In the genomic region with DNA sequence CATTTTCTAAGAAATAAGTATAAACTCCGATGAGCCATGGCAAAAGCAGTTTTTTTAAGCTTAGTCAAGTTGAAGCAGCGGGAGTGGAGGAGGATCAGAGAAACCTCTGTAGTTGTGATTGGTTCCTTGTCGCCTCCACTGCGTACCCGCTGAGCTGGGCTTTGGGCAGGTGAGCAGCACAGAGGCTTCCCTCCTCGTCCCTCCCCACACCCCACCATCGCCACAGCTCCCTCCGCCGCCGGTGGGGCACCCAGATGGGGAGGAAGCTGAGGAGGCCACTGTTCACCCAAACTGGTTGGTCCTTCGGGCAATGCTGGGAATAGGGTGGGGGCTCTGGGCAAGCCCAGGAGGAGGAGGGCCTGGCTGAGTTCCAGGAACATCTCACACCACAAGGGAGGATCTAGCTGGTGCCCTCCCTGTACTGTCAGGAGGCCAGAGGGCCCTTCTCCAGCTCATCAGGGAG, we compare ENCODE assay signal across 13 cellular contexts. TPM values are rescaled to one million over a fixed set of nuclear protein-coding genes. Genes with fewer than 3 reads are reported as not detected.
DNase-seq lines count a peak whose midpoint lies in the region; ATAC-seq, FAIRE-seq and TF ChIP-seq lines count a peak whose summit lies in the region.
"Had no signal": no experiment of that assay in that cellular context is flagged by ENCODE, and none has a peak within 500 bp of the region (broad histone marks: within the 10 kb centered on the region; RNA-seq: fewer than 3 reads in every experiment).

No MANE protein-coding gene starts in this region.

- H3K4me1 ChIP-seq in mammary epithelial cell (ENCODE audit: insufficient read depth, low read length) = peaks cover 22% of the 10 kb centered on the region

- intact Hi-C loops in mammary epithelial cell (cut with micrococcal nuclease) = loop anchor here (10.0 kb wide), 2 partner anchors 195 to 365 kb away; a partner anchor contains a TSS
- intact Hi-C loops in activated T-helper 2 cell treated with anti-CD3 and anti-CD28 coated beads, Interferon-gamma antibody, Interleukin-2, Interleukin-4, amounts not matched to agents 10 μg/mL and 5 μg/mL and 100 μg/mL, durations not matched to agents 14 hours and 24 hours and 36 hours (cut with micrococcal nuclease) = loop anchor here (10.0 kb wide), 1 partner anchor 195 kb away; a partner anchor contains a TSS

- H3K4me3 ChIP-seq in mammary epithelial cell (replicated peaks in 1 of 3; ENCODE audit: insufficient read depth in 1 of 3, low read depth in 2 of 3, low read length in 3 of 3) = peak overlapping the region in 2 of 3 experiments; percentile 19 to 21
- H3K4me3 ChIP-seq: A549 had no signal

- in situ Hi-C loops in mammary epithelial cell (cut with MboI; ENCODE audit: low sequenced_read_pairs in 2 of 2) = loop anchor here (5.0 to 25.0 kb wide), 2 partner anchors 97 to 377 kb away; no protein-coding TSS in a partner anchor

- no peak for TF ChIP-seq POLR2A in H54 (IDR thresholded peaks at IDR 0.05; ENCODE audit: low read depth, low read length)

- dilution Hi-C loops in mammary epithelial cell (cut with HindIII; ENCODE audit: low sequenced_read_pairs) = loop anchor here (5.0 kb wide), 2 partner anchors 32 to 48 kb away; a partner anchor contains a TSS

- peak; percentile 55 to 65 for DNase-seq in NCI-H187 (lab: John Stamatoyannopoulos, UW)
- DNase-seq in NCI-H187 treated with DMSO at 0.1 percent for 48 hours (lab: John Stamatoyannopoulos, UW) = no peak
- DNase-seq in NCI-H2227 treated with DMSO at 0.1 percent for 48 hours (lab: John Stamatoyannopoulos, UW) = peak; percentile 30
- DNase-seq in mammary epithelial cell = peak; percentile 79
- no peak for DNase-seq in stimulated activated effector memory CD8-positive, alpha-beta T cell treated with anti-CD3 and anti-CD28 coated beads, Interleukin-12 subunit alpha, Interleukin-12 subunit beta, amount 100 ng/mL, for 72 hours (ENCODE audit: low spot score in 2 of 2)
- no peak for DNase-seq in immature natural killer cell
- no peak for DNase-seq in H54 (ENCODE audit: insufficient read length, low spot score)
- no peak for DNase-seq in activated T-helper 2 cell treated with anti-CD3 and anti-CD28 coated beads, Interferon-gamma antibody, Interleukin-2, Interleukin-4, amounts not matched to agents 10 μg/mL and 5 μg/mL and 100 μg/mL, durations not matched to agents 14 hours and 24 hours and 36 hours (ENCODE audit: low spot score)
- DNase-seq: activated T-cell treated with anti-CD3 and anti-CD28 coated beads for 4 hours, NCI-H1048, T-helper 9 cell had no signal

- H2AFZ ChIP-seq in mammary epithelial cell (ENCODE audit: low read depth, low read length) = peak overlapping the region; percentile 72

- peak overlapping the region; percentile 72 for H3K4me2 ChIP-seq in mammary epithelial cell (ENCODE audit: insufficient read depth, low read depth, low read length)
- H3K4me2 ChIP-seq: A549 had no signal

- CTCF ChIA-PET in mammary epithelial cell (lab: Charles Lee; ENCODE audit: low non-redundant PET) = no interaction called here

- no peaks in the 10 kb centered on the region for H3K9me3 ChIP-seq in mammary epithelial cell (replicated peaks; ENCODE audit: insufficient read depth, low read length)
- H3K9me3 ChIP-seq: A549, neutrophil had no signal

- H3K9ac ChIP-seq in mammary epithelial cell (ENCODE audit: insufficient read depth, low read length) = no peak overlapping the region

- H3K27ac ChIP-seq in mammary epithelial cell (ENCODE audit: insufficient read depth, low read depth, low read length) = no peak overlapping the region
- H3K27ac ChIP-seq: A549, neutrophil had no signal

- peak overlapping the region; percentile 73 for H3K27ac Mint-ChIP-seq in stimulated activated effector memory CD8-positive, alpha-beta T cell treated with anti-CD3 and anti-CD28 coated beads, Interleukin-12 subunit alpha, Interleukin-12 subunit beta, amount 100 ng/mL, for 72 hours
- no peak overlapping the region for H3K27ac Mint-ChIP-seq in immature natural killer cell
- no peak overlapping the region for H3K27ac Mint-ChIP-seq in activated T-helper 2 cell treated with anti-CD3 and anti-CD28 coated beads, Interferon-gamma antibody, Interleukin-2, Interleukin-4, amounts not matched to agents 10 μg/mL and 5 μg/mL and 100 μg/mL, durations not matched to agents 14 hours and 24 hours and 36 hours

- WGBS in mammary epithelial cell (ENCODE audit: low coverage, missing lambda C conversion rate) = 1% methylated on average over 9 of the region's 11 CpGs

- no peaks in the 10 kb centered on the region for H3K4me1 Mint-ChIP-seq in stimulated activated effector memory CD8-positive, alpha-beta T cell treated with anti-CD3 and anti-CD28 coated beads, Interleukin-12 subunit alpha, Interleukin-12 subunit beta, amount 100 ng/mL, for 72 hours
- peaks cover 0 to 4% of the 10 kb centered on the region in 2 donors for H3K4me1 Mint-ChIP-seq in immature natural killer cell
- H3K4me1 Mint-ChIP-seq in activated T-helper 2 cell treated with anti-CD3 and anti-CD28 coated beads, Interferon-gamma antibody, Interleukin-2, Interleukin-4, amounts not matched to agents 10 μg/mL and 5 μg/mL and 100 μg/mL, durations not matched to agents 14 hours and 24 hours and 36 hours (ENCODE audit: low read depth) = peaks cover 5% of the 10 kb centered on the region

- no peaks in the 10 kb centered on the region for H3K79me2 ChIP-seq in mammary epithelial cell (ENCODE audit: insufficient read depth, low read length)

- ATAC-seq in stimulated activated effector memory CD8-positive, alpha-beta T cell treated with anti-CD3 and anti-CD28 coated beads, Interleukin-12 subunit alpha, Interleukin-12 subunit beta, amount 100 ng/mL, for 72 hours = no peak
- ATAC-seq: A549 had no signal

- no peaks in the 10 kb centered on the region for H3K27me3 ChIP-seq in mammary epithelial cell (ENCODE audit: insufficient read depth, low read length)
- H3K27me3 ChIP-seq: neutrophil had no signal

- no peaks in the 10 kb centered on the region for H3K9me3 Mint-ChIP-seq in stimulated activated effector memory CD8-positive, alpha-beta T cell treated with anti-CD3 and anti-CD28 coated beads, Interleukin-12 subunit alpha, Interleukin-12 subunit beta, amount 100 ng/mL, for 72 hours
- peaks cover 0 to 2% (median 0%) of the 10 kb centered on the region in 6 donors for H3K9me3 Mint-ChIP-seq in immature natural killer cell
- no peaks in the 10 kb centered on the region for H3K9me3 Mint-ChIP-seq in activated T-helper 2 cell treated with anti-CD3 and anti-CD28 coated beads, Interferon-gamma antibody, Interleukin-2, Interleukin-4, amounts not matched to agents 10 μg/mL and 5 μg/mL and 100 μg/mL, durations not matched to agents 14 hours and 24 hours and 36 hours

- no TSS peak for BruUV-seq in mammary epithelial cell (replicated peaks; lab: Mats Ljungman, UMichigan)

- H3K36me3 ChIP-seq in mammary epithelial cell (ENCODE audit: insufficient read depth, low read length) = no peaks in the 10 kb centered on the region
- H3K36me3 ChIP-seq: neutrophil had no signal

- TF ChIP-seq CTCF in mammary epithelial cell (conservative IDR thresholded peaks at IDR 0.05 in 1 of 2, IDR thresholded peaks at IDR 0.05 in 1 of 2; ENCODE audit: extremely low read depth in 1 of 2, insufficient read depth in 1 of 2, low read depth in 1 of 2, low read length in 2 of 2) = no peak

- peaks cover 0 to 5% (median 0%) of the 10 kb centered on the region in 3 donors for H3K27me3 Mint-ChIP-seq in immature natural killer cell (ENCODE audit: low read depth in 3 of 3)
- no peaks in the 10 kb centered on the region for H3K27me3 Mint-ChIP-seq in activated T-helper 2 cell treated with anti-CD3 and anti-CD28 coated beads, Interferon-gamma antibody, Interleukin-2, Interleukin-4, amounts not matched to agents 10 μg/mL and 5 μg/mL and 100 μg/mL, durations not matched to agents 14 hours and 24 hours and 36 hours (ENCODE audit: low read depth)

- no peak overlapping the region for H3K4me3 Mint-ChIP-seq in stimulated activated effector memory CD8-positive, alpha-beta T cell treated with anti-CD3 and anti-CD28 coated beads, Interleukin-12 subunit alpha, Interleukin-12 subunit beta, amount 100 ng/mL, for 72 hours
- H3K4me3 Mint-ChIP-seq in immature natural killer cell = no peak overlapping the region
- H3K4me3 Mint-ChIP-seq in activated T-helper 2 cell treated with anti-CD3 and anti-CD28 coated beads, Interferon-gamma antibody, Interleukin-2, Interleukin-4, amounts not matched to agents 10 μg/mL and 5 μg/mL and 100 μg/mL, durations not matched to agents 14 hours and 24 hours and 36 hours (ENCODE audit: low read depth) = no peak overlapping the region

- H3K36me3 Mint-ChIP-seq in stimulated activated effector memory CD8-positive, alpha-beta T cell treated with anti-CD3 and anti-CD28 coated beads, Interleukin-12 subunit alpha, Interleukin-12 subunit beta, amount 100 ng/mL, for 72 hours = peaks cover 6% of the 10 kb centered on the region
- no peaks in the 10 kb centered on the region for H3K36me3 Mint-ChIP-seq in immature natural killer cell
- no peaks in the 10 kb centered on the region for H3K36me3 Mint-ChIP-seq in activated T-helper 2 cell treated with anti-CD3 and anti-CD28 coated beads, Interferon-gamma antibody, Interleukin-2, Interleukin-4, amounts not matched to agents 10 μg/mL and 5 μg/mL and 100 μg/mL, durations not matched to agents 14 hours and 24 hours and 36 hours (ENCODE audit: low read depth)

- no peaks in the 10 kb centered on the region for H4K20me1 ChIP-seq in mammary epithelial cell (ENCODE audit: insufficient read depth, low read length)

- no peak for FAIRE-seq in H54 (lab: Jason Lieb, UNC)
- FAIRE-seq: A549 had no signal

RNA-seq across cellular contexts. Expression of a gene that starts 5.2 kb away (rescaled TPM):
- total RNA-seq in mammary epithelial cell = 10 to 100 TPM; 24.0 to 67.6 TPM
- 46.3 TPM for polyA plus RNA-seq in mammary epithelial cell
- polyA minus RNA-seq in mammary epithelial cell = 29.7 TPM
- polyA plus RNA-seq in immature natural killer cell = 10 to 100 TPM; 55.9 to 67.5 (median 64.0) TPM
- total RNA-seq in activated T-helper 2 cell treated with anti-CD3 and anti-CD28 coated beads, Interferon-gamma antibody, Interleukin-2, Interleukin-4, amounts not matched to agents 10 μg/mL and 5 μg/mL and 100 μg/mL, durations not matched to agents 14 hours and 24 hours and 36 hours = 127 and 139 TPM in 2 replicates

RNA-seq across cellular contexts. Expression of a gene that starts 13.1 kb away (rescaled TPM):
- total RNA-seq in mammary epithelial cell = 10 to 100 TPM; 19.3 to 20.2 TPM
- polyA plus RNA-seq in mammary epithelial cell (6.8 TPM), immature natural killer cell (10 to 100 TPM in 2 of 3 donors, 1 to 10 TPM in 1; 5.4 to 27.1 (median 18.7) TPM)
- 25.9 TPM for polyA minus RNA-seq in mammary epithelial cell
- 42.8 and 45.6 TPM in 2 replicates for total RNA-seq in activated T-helper 2 cell treated with anti-CD3 and anti-CD28 coated beads, Interferon-gamma antibody, Interleukin-2, Interleukin-4, amounts not matched to agents 10 μg/mL and 5 μg/mL and 100 μg/mL, durations not matched to agents 14 hours and 24 hours and 36 hours

RNA-seq across cellular contexts. Expression of a gene that starts 31.0 kb away (rescaled TPM):
- total RNA-seq in mammary epithelial cell = 10 to 100 TPM; 12.0 to 13.5 TPM
- polyA plus RNA-seq in mammary epithelial cell (4.8 TPM), immature natural killer cell (1 to 10 TPM in 2 of 3 donors, not detected in 1; 1.6 to 7.6 TPM)
- 1.6 TPM for polyA minus RNA-seq in mammary epithelial cell
- total RNA-seq in activated T-helper 2 cell treated with anti-CD3 and anti-CD28 coated beads, Interferon-gamma antibody, Interleukin-2, Interleukin-4, amounts not matched to agents 10 μg/mL and 5 μg/mL and 100 μg/mL, durations not matched to agents 14 hours and 24 hours and 36 hours = 15.0 and 17.6 TPM in 2 replicates

RNA-seq across cellular contexts. Expression of a gene that starts 31.5 kb away (rescaled TPM):
- total RNA-seq in mammary epithelial cell = 10 to 100 TPM; 49.3 to 54.8 TPM
- polyA plus RNA-seq in mammary epithelial cell (33.5 TPM), immature natural killer cell (1 to 10 TPM; 3.2 to 4.0 (median 3.9) TPM)
- 44.0 TPM for polyA minus RNA-seq in mammary epithelial cell
- total RNA-seq in activated T-helper 2 cell treated with anti-CD3 and anti-CD28 coated beads, Interferon-gamma antibody, Interleukin-2, Interleukin-4, amounts not matched to agents 10 μg/mL and 5 μg/mL and 100 μg/mL, durations not matched to agents 14 hours and 24 hours and 36 hours = 22.5 and 24.5 TPM in 2 replicates

RNA-seq across cellular contexts. Expression of a gene that starts 54.7 kb away (rescaled TPM):
- 10 to 100 TPM; 50.2 to 88.0 TPM for total RNA-seq in mammary epithelial cell
- polyA plus RNA-seq in mammary epithelial cell = 42.7 TPM
- 117 TPM for polyA minus RNA-seq in mammary epithelial cell
- polyA plus RNA-seq in immature natural killer cell = 10 to 100 TPM; 51.2 to 85.8 (median 69.1) TPM
- 79.3 and 80.7 TPM in 2 replicates for total RNA-seq in activated T-helper 2 cell treated with anti-CD3 and anti-CD28 coated beads, Interferon-gamma antibody, Interleukin-2, Interleukin-4, amounts not matched to agents 10 μg/mL and 5 μg/mL and 100 μg/mL, durations not matched to agents 14 hours and 24 hours and 36 hours

Comparison
In these comparisons a context has a peak if more than half of its experiments do, and no peak if none do; other contexts are left out.
1. DNase-seq: peak in NCI-H187 (2 of 2), NCI-H2227 treated with DMSO at 0.1 percent for 48 hours (single experiment) and mammary epithelial cell (single experiment); none in NCI-H187 treated with DMSO at 0.1 percent for 48 hours (single experiment), stimulated activated effector memory CD8-positive, alpha-beta T cell treated with anti-CD3 and anti-CD28 coated beads, Interleukin-12 subunit alpha, Interleukin-12 subunit beta, amount 100 ng/mL, for 72 hours (0 of 2), immature natural killer cell (0 of 3), H54 (single experiment) and activated T-helper 2 cell treated with anti-CD3 and anti-CD28 coated beads, Interferon-gamma antibody, Interleukin-2, Interleukin-4, amounts not matched to agents 10 μg/mL and 5 μg/mL and 100 μg/mL, durations not matched to agents 14 hours and 24 hours and 36 hours (single experiment).